ENCODE assay signal across 8 cellular contexts in the genomic region with DNA sequence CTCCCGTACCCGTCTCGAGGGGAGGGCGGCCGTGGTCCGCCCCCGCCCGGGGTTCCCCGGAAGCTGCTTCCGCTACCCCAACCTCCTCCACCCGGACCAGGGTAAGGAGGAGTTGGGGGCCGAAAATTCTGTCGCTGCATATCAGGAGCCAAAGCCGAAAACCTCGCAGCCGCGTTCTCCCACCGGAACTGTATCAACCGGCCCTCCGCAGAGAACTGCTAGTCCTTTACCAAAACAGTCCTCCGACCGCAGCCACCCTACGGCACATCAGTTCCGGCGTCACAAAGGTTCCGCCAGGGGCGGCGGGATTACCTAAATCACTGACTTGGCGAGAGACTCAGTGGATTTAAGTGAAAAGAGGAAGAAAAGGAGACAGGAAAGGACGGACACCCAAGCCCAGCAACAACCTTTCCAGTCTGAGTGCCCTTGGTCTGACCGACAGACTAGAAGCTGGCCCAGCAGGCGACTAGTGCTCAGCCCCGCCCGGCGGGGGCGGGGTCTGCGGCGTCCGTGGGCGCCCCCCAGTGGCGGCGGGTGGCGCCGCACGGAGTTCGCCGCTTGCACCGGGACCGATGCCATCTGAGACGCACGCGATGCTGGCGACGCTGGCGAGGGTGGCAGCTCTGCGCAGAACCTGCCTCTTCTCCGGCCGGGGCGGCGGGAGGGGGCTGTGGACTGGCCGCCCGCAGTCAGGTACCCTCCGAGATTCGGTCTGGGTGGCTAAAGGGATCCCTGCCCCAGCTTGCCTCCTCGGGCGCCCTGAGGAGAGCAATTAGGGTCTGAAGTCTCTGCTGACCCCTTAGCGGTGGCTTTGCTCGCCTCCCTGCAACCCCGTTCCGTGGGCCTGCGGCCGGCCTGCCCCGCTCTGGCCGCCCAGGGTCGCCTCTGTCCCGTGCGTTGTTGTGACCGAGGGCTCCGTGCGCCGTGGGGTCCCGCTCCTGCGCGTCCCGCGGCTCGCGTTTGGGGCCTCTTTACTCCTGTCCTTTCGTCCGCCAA. TPM values are rescaled to one million over a fixed set of nuclear protein-coding genes. Genes with fewer than 3 reads are reported as not detected.
DNase-seq lines count a peak whose midpoint lies in the region; ATAC-seq, FAIRE-seq and TF ChIP-seq lines count a peak whose summit lies in the region.

A gene (minus strand): TSS at position 195 of the 996 bp plus-strand sequence. CDS start 55 bp downstream, at position 140.
A gene (plus strand): TSS at position 578 of the 996 bp plus-strand sequence.

- FAIRE-seq in GM12892 (lab: Jason Lieb, UNC): peak; percentile 97

- ATAC-seq in HG02798 (IDR thresholded peaks at IDR 0.05; ENCODE audit: poor library complexity, unreplicated experiment) (peak; percentile 92), left cardiac atrium (peak; percentile 96 to 97), upper lobe of right lung (peak; percentile 98)

- H3K4me1 ChIP-seq in adrenal gland (replicated peaks in 1 of 2) (peaks cover 18 to 20% of the 10 kb centered on the region in 2 donors), upper lobe of right lung (peaks cover 29% of the 10 kb centered on the region)

- TF ChIP-seq CTCF in adrenal gland (IDR thresholded peaks at IDR 0.05) (peak; percentile 70 to 97 (median 94)), upper lobe of right lung (IDR thresholded peaks at IDR 0.05) (peak; percentile 94)

- H3K27ac ChIP-seq in adrenal gland (peak within 1 kb of the TSS; percentile 42 to 93 (median 89)), upper lobe of right lung (peak within 1 kb of the TSS; percentile 92)

- TF ChIP-seq POLR2A in GM12892 (IDR thresholded peaks at IDR 0.05; ENCODE audit: low read depth, low read length): peak; percentile 77; the same call in 1 of the 2 replicates
- peak; percentile 35 to 69 for TF ChIP-seq POLR2A in adrenal gland (IDR thresholded peaks at IDR 0.05)

- intact Hi-C loops in adrenal gland (cut with DNase I) (no loop called here), left cardiac atrium (cut with DNase I) (loop anchor here in 1 of 2 donors (5.0 kb wide), 1 partner anchor 237 kb away; no protein-coding TSS in a partner anchor), posterior vena cava (cut with DNase I) (no loop called here), upper lobe of right lung (cut with DNase I) (no loop called here)

- H3K4me3 ChIP-seq in adrenal gland (peak within 1 kb of the TSS; percentile 13 to 97 (median 48)), upper lobe of right lung (peak within 1 kb of the TSS; percentile 97)

- no peaks in the 10 kb centered on the region for H3K36me3 ChIP-seq in adrenal gland (replicated peaks in 1 of 2)
- peaks cover 4% of the 10 kb centered on the region for H3K36me3 ChIP-seq in upper lobe of right lung

- no peaks in the 10 kb centered on the region for H3K27me3 ChIP-seq in adrenal gland
- no peaks in the 10 kb centered on the region for H3K27me3 ChIP-seq in upper lobe of right lung

- no peaks in the 10 kb centered on the region for H3K9me3 ChIP-seq in adrenal gland (replicated peaks in 1 of 3)
- H3K9me3 ChIP-seq in upper lobe of right lung: no peaks in the 10 kb centered on the region

- DNase-seq in GM12892 (ENCODE audit: insufficient read length) (peak; percentile 84), NCI-H1417 (lab: John Stamatoyannopoulos, UW) (peak; percentile 93 to 98 (median 98)), SW480 (ENCODE audit: low spot score) (peak; percentile 88), adrenal gland (peak; percentile 85 to 92 (median 89)), left cardiac atrium (peak; percentile 87), posterior vena cava (ENCODE audit: low spot score) (peak; percentile 93), upper lobe of right lung (peak; percentile 92)

- 0 to 1% (median 1%) methylated on average over 16 to 90 of the region's 90 CpGs for WGBS in adrenal gland, 4 donors

RNA-seq across cellular contexts. Expression of the first gene that starts in this region (rescaled TPM):
- 25.0 TPM for polyA plus RNA-seq in GM12892 (2012; ENCODE audit: missing spikeins)
- total RNA-seq in adrenal gland (10 to 100 TPM; 33.5 to 82.9 (median 45.0) TPM), left cardiac atrium (10 to 100 TPM; 17.1 to 20.5 TPM), posterior vena cava (10 to 100 TPM; 19.3 to 20.4 TPM), upper lobe of right lung (29.7 TPM)
- 10 to 100 TPM; 28.1 to 44.8 (median 31.5) TPM for polyA plus RNA-seq in adrenal gland

RNA-seq across cellular contexts. Expression of the second gene that starts in this region (rescaled TPM):
- polyA plus RNA-seq in GM12892 (2012; ENCODE audit: missing spikeins): 0.66 TPM
- total RNA-seq in adrenal gland: 10 to 100 TPM; 13.4 to 96.4 (median 30.0) TPM
- polyA plus RNA-seq in adrenal gland: 10 to 100 TPM; 20.8 to 45.8 (median 30.2) TPM
- 1 to 10 TPM; 4.1 to 4.4 TPM for total RNA-seq in left cardiac atrium
- total RNA-seq in posterior vena cava: 10 to 100 TPM; 15.8 to 16.2 TPM
- 4.1 TPM for total RNA-seq in upper lobe of right lung

Comparison
In these comparisons a context has a peak if more than half of its experiments do, and no peak if none do; other contexts are left out.
1. Peak in every context shown above with its lines: DNase-seq, ATAC-seq, H3K4me3 ChIP-seq and H3K27ac ChIP-seq.